In the genomic region with DNA sequence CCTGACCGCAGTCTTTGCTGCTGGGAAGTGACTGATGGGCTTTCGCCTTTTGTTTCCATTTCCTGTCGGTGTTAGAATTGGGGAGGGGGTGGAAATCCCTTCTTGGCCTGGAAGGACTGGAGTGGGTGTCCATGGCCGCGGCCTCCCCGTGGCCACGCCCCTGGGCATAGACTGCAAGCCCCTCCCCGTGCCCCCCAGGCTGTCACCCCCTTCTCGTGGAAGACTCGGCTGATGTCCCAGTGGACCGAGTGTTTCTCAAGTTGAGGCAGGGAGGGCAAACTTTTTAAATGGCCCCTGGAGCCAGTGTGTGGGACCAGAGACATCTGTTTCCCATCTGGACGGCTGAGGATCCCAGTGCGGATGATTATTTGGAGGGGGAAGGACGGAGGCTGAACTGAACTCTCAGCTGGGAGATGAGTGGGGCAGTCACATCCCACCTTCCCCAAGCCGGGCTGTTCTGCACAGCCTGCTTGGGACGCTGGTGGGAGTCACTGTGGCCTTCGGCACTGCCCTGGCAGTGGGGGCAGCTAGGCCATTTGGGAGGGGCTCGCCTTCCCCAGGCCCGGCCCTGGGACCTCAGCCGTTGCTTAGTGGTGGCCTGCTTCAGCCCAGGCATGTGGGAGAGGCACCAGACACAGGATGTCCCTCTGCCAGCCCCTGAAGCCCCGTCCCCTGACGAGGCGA, we compare ENCODE assay signal across 2 cellular contexts.
TF ChIP-seq lines count a peak whose summit lies in the region.

No MANE protein-coding gene starts in this region.

TF ChIP-seq in liver, 16 proteins besides CTCF, POLR2A, EP300 and RAD21:
- TF ChIP-seq NR2F2 (IDR thresholded peaks at IDR 0.05) (no peak), HNF4G (IDR thresholded peaks at IDR 0.05) (no peak), FOXA1 (IDR thresholded peaks at IDR 0.05) (no peak), HNF4A (conservative IDR thresholded peaks at IDR 0.05) (no peak), TAF1 (conservative IDR thresholded peaks at IDR 0.05) (no peak), YY1 (IDR thresholded peaks at IDR 0.05) (no peak), RXRA (IDR thresholded peaks at IDR 0.05) (no peak), FOXA2 (IDR thresholded peaks at IDR 0.05) (no peak)
- TF ChIP-seq, protein P1, sequence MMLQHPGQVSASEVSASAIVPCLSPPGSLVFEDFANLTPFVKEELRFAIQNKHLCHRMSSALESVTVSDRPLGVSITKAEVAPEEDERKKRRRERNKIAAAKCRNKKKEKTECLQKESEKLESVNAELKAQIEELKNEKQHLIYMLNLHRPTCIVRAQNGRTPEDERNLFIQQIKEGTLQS (IDR thresholded peaks at IDR 0.05): no peak
- TF ChIP-seq, protein P2, sequence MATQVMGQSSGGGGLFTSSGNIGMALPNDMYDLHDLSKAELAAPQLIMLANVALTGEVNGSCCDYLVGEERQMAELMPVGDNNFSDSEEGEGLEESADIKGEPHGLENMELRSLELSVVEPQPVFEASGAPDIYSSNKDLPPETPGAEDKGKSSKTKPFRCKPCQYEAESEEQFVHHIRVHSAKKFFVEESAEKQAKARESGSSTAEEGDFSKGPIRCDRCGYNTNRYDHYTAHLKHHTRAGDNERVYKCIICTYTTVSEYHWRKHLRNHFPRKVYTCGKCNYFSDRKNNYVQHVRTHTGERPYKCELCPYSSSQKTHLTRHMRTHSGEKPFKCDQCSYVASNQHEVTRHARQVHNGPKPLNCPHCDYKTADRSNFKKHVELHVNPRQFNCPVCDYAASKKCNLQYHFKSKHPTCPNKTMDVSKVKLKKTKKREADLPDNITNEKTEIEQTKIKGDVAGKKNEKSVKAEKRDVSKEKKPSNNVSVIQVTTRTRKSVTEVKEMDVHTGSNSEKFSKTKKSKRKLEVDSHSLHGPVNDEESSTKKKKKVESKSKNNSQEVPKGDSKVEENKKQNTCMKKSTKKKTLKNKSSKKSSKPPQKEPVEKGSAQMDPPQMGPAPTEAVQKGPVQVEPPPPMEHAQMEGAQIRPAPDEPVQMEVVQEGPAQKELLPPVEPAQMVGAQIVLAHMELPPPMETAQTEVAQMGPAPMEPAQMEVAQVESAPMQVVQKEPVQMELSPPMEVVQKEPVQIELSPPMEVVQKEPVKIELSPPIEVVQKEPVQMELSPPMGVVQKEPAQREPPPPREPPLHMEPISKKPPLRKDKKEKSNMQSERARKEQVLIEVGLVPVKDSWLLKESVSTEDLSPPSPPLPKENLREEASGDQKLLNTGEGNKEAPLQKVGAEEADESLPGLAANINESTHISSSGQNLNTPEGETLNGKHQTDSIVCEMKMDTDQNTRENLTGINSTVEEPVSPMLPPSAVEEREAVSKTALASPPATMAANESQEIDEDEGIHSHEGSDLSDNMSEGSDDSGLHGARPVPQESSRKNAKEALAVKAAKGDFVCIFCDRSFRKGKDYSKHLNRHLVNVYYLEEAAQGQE (IDR thresholded peaks at IDR 0.05): no peak
- TF ChIP-seq, protein P3, sequence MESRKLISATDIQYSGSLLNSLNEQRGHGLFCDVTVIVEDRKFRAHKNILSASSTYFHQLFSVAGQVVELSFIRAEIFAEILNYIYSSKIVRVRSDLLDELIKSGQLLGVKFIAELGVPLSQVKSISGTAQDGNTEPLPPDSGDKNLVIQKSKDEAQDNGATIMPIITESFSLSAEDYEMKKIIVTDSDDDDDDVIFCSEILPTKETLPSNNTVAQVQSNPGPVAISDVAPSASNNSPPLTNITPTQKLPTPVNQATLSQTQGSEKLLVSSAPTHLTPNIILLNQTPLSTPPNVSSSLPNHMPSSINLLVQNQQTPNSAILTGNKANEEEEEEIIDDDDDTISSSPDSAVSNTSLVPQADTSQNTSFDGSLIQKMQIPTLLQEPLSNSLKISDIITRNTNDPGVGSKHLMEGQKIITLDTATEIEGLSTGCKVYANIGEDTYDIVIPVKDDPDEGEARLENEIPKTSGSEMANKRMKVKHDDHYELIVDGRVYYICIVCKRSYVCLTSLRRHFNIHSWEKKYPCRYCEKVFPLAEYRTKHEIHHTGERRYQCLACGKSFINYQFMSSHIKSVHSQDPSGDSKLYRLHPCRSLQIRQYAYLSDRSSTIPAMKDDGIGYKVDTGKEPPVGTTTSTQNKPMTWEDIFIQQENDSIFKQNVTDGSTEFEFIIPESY (IDR thresholded peaks at IDR 0.05): no peak
TF ChIP-seq in liver: peak in this region for 0.

TF ChIP-seq in HepG2, 621 proteins besides CTCF, POLR2A, EP300 and RAD21:
- TF ChIP-seq BRCA1 (CRISPR knock-in tag; IDR thresholded peaks at IDR 0.05) (no peak), MBNL3 (CRISPR knock-in tag; conservative IDR thresholded peaks at IDR 0.05) (no peak), TP53 (CRISPR knock-in tag; conservative IDR thresholded peaks at IDR 0.05) (no peak), PHF8 (CRISPR knock-in tag; IDR thresholded peaks at IDR 0.05) (no peak), KLF15 (CRISPR knock-in tag; IDR thresholded peaks at IDR 0.05; ENCODE audit: borderline replicate concordance) (no peak), NFIC (IDR thresholded peaks at IDR 0.05; ENCODE audit: low read length) (no peak), STAT5B (CRISPR knock-in tag; IDR thresholded peaks at IDR 0.05) (no peak), GATAD2A (CRISPR knock-in tag; IDR thresholded peaks at IDR 0.05) (no peak), NFE2 (CRISPR knock-in tag; IDR thresholded peaks at IDR 0.05) (no peak), PLRG1 (conservative IDR thresholded peaks at IDR 0.05) (no peak), ZNF569 (CRISPR knock-in tag; IDR thresholded peaks at IDR 0.05; ENCODE audit: borderline replicate concordance) (no peak), ZNF775 (CRISPR knock-in tag; IDR thresholded peaks at IDR 0.05; ENCODE audit: borderline replicate concordance) (no peak), ZNF567 (CRISPR knock-in tag; IDR thresholded peaks at IDR 0.05; ENCODE audit: borderline replicate concordance) (no peak)
- TF ChIP-seq, protein P4, sequence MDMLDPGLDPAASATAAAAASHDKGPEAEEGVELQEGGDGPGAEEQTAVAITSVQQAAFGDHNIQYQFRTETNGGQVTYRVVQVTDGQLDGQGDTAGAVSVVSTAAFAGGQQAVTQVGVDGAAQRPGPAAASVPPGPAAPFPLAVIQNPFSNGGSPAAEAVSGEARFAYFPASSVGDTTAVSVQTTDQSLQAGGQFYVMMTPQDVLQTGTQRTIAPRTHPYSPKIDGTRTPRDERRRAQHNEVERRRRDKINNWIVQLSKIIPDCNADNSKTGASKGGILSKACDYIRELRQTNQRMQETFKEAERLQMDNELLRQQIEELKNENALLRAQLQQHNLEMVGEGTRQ (IDR thresholded peaks at IDR 0.05; ENCODE audit: low read depth, low read length): no peak
- TF ChIP-seq, protein P4 (CRISPR knock-in tag; IDR thresholded peaks at IDR 0.05; ENCODE audit: borderline replicate concordance): no peak
- TF ChIP-seq, protein P5, sequence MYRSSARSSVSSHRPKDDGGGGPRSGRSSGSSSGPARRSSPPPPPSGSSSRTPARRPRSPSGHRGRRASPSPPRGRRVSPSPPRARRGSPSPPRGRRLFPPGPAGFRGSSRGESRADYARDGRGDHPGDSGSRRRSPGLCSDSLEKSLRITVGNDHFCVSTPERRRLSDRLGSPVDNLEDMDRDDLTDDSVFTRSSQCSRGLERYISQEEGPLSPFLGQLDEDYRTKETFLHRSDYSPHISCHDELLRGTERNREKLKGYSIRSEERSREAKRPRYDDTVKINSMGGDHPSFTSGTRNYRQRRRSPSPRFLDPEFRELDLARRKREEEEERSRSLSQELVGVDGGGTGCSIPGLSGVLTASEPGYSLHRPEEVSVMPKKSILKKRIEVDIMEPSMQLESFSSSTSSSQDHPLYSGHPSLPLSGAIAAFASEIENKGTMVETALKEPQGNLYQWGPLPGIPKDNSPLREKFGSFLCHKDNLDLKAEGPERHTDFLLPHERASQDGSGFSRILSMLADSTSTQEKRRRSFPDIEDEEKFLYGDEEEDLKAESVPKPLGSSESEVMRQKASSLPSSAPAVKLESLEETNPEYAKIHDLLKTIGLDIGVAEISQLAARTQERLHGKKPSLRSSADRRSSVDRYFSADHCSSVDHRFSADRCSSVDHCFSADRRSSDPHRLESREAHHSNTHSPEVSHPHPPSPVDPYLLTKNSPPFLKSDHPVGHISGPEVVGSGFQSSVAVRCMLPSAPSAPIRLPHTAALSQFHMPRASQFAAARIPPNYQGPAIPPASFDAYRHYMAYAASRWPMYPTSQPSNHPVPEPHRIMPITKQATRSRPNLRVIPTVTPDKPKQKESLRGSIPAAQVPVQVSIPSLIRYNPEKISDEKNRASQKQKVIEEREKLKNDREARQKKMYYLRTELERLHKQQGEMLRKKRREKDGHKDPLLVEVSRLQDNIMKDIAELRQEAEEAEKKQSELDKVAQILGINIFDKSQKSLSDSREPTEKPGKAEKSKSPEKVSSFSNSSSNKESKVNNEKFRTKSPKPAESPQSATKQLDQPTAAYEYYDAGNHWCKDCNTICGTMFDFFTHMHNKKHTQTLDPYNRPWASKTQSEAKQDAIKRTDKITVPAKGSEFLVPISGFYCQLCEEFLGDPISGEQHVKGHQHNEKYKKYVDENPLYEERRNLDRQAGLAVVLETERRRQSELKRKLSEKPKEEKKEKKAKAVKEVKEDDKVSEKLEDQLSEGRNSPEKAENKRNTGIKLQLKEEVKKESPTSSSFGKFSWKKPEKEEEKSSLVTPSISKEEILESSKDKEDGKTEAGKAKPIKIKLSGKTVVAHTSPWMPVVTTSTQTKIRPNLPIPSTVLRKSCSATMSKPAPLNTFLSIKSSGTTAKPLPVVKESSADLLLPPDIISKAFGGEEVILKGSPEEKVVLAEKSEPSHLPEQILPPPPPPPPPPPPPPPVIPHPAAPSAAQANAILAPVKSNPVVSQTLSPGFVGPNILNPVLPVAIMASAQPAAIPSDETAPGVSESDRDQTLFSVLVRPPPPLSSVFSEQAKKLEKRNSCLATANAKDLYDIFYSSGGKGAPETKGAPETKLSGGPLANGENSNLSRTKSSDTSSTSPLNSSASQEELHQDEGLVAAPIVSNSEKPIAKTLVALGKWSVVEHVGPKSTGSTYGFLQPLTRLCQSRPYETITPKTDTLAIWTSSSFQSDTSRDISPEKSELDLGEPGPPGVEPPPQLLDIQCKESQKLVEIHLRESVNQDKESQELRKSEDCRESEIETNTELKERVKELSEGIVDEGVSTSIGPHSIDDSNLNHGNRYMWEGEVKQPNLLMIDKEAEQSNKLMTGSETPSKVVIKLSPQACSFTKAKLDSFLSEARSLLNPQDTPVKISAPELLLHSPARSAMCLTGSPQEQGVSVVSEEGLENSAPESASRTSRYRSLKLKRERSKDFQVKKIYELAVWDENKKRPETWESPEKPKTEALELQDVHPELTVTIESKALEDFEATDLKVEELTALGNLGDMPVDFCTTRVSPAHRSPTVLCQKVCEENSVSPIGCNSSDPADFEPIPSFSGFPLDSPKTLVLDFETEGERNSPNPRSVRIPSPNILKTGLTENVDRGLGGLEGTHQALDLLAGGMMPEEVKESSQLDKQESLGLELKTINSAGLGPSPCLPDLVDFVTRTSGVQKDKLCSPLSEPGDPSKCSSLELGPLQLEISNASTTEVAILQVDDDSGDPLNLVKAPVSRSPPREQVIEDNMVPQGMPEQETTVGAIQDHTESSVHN (CRISPR knock-in tag; IDR thresholded peaks at IDR 0.05): no peak
- TF ChIP-seq, protein P6, sequence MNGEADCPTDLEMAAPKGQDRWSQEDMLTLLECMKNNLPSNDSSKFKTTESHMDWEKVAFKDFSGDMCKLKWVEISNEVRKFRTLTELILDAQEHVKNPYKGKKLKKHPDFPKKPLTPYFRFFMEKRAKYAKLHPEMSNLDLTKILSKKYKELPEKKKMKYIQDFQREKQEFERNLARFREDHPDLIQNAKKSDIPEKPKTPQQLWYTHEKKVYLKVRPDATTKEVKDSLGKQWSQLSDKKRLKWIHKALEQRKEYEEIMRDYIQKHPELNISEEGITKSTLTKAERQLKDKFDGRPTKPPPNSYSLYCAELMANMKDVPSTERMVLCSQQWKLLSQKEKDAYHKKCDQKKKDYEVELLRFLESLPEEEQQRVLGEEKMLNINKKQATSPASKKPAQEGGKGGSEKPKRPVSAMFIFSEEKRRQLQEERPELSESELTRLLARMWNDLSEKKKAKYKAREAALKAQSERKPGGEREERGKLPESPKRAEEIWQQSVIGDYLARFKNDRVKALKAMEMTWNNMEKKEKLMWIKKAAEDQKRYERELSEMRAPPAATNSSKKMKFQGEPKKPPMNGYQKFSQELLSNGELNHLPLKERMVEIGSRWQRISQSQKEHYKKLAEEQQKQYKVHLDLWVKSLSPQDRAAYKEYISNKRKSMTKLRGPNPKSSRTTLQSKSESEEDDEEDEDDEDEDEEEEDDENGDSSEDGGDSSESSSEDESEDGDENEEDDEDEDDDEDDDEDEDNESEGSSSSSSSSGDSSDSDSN (CRISPR knock-in tag; IDR thresholded peaks at IDR 0.05): no peak
